1 cellular context compared by ENCODE assay signal in genomic region chr13:99990045-99990977, GRCh38.
A peak's percentile ranks its signal among the peaks of the same experiment; 100 is the strongest.
TF ChIP-seq lines count a peak whose summit lies in the region.

No MANE protein-coding gene starts in this region.

TF ChIP-seq in HEK293, 187 proteins besides CTCF, POLR2A, EP300 and RAD21 (continued from another document):
- no peak for TF ChIP-seq ZNF280C (tag by site-specific recombination; IDR thresholded peaks at IDR 0.05)
- TF ChIP-seq ZNF121 (tag by site-specific recombination; IDR thresholded peaks at IDR 0.05): peak; percentile 59; the same call in 1 of the 2 replicates
- 0 out of 2 replicates have a peak, but pooled peaks have one; percentile 12 for TF ChIP-seq FEZF1 (tag by site-specific recombination; IDR thresholded peaks at IDR 0.05)
- no peak for TF ChIP-seq BCL11A (tag by site-specific recombination; IDR thresholded peaks at IDR 0.05; ENCODE audit: low read depth)
- TF ChIP-seq SP7 (tag by site-specific recombination; IDR thresholded peaks at IDR 0.05): peak; percentile 58
- no peak for TF ChIP-seq ZNF792 (tag by site-specific recombination; IDR thresholded peaks at IDR 0.05)
- no peak for TF ChIP-seq ZNF148 (tag by site-specific recombination; IDR thresholded peaks at IDR 0.05; ENCODE audit: borderline replicate concordance)
